In the genomic region with DNA sequence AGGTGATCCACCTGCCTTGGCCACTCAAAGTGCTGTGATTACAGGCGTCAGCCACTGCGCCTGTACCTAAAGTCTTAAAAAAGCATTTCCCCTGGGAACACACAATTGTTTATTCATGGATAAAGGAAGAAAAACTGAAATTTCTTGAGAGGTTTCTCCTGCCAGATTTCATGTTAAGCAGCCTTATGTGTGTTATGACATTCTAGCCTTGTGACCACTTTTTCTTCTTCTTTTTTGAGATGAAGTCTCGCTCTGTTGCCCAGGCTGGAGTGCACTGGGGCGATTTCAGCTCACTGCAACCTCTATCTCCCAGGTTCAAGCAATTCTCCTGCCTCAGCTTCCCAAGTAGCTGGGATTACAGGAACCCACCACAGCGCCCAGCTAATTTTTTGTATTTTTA, we compare ENCODE assay signal across 22 cellular contexts. TPM values are rescaled to one million over a fixed set of nuclear protein-coding genes. Genes with fewer than 3 reads are reported as not detected.
"Had no signal": no experiment of that assay in that cellular context is flagged by ENCODE, and none has a peak within 500 bp of the region (broad histone marks: within the 10 kb centered on the region; RNA-seq: fewer than 3 reads in every experiment).

No MANE protein-coding gene starts in this region.

- H3K9me3 ChIP-seq: testis, transverse colon had no signal

- H3K27me3 ChIP-seq: hepatocyte, testis, transverse colon had no signal

- H3K4me3 Mint-ChIP-seq: endodermal cell; naive thymus-derived CD8-positive, alpha-beta T cell; stimulated activated naive CD8-positive, alpha-beta T cell treated with anti-CD3 and anti-CD28 coated beads, Interleukin-15, Interleukin-2, amounts not matched to agents 100 ng/mL and 50 ng/mL, for 24 hours had no signal

- ATAC-seq: foreskin keratinocyte; left colon; left ventricle myocardium superior; naive thymus-derived CD8-positive, alpha-beta T cell; right cardiac atrium had no signal

- H3K27me3 Mint-ChIP-seq: naive thymus-derived CD8-positive, alpha-beta T cell; stimulated activated naive CD8-positive, alpha-beta T cell treated with anti-CD3 and anti-CD28 coated beads, Interleukin-15, Interleukin-2, amounts not matched to agents 100 ng/mL and 50 ng/mL, for 24 hours had no signal

- H3K4me1 ChIP-seq: testis, transverse colon had no signal

- H3K4me1 Mint-ChIP-seq: endodermal cell had no signal

- H3K4me3 ChIP-seq: coronary artery, hepatocyte, lung, testis, transverse colon had no signal

- H3K27ac ChIP-seq: coronary artery, foreskin keratinocyte, hepatocyte, testis, transverse colon had no signal

- DNase-seq: effector CD4-positive, alpha-beta T cell; endodermal cell; erythroblast; foreskin keratinocyte; head of caudate nucleus; kidney; left colon; left ventricle myocardium superior; mesendoderm; naive thymus-derived CD8-positive, alpha-beta T cell; right cardiac atrium; small intestine; stimulated activated CD4-positive, alpha-beta T cell treated with anti-CD3 and anti-CD28 coated beads, Interleukin-2, amount 100 ng/mL, for 48 hours; testis; transverse colon had no signal

- H3K9me3 Mint-ChIP-seq: naive thymus-derived CD8-positive, alpha-beta T cell had no signal

- H3K27ac Mint-ChIP-seq: endodermal cell; stimulated activated naive CD8-positive, alpha-beta T cell treated with anti-CD3 and anti-CD28 coated beads, Interleukin-15, Interleukin-2, amounts not matched to agents 100 ng/mL and 50 ng/mL, for 24 hours had no signal

- H3K36me3 ChIP-seq: transverse colon had no signal

RNA-seq across cellular contexts. Expression of a gene that starts 57.8 kb away (rescaled TPM):
- total RNA-seq: chondrocyte, osteocyte had no signal
- polyA plus RNA-seq: neural cell had no signal
